Comparison of ENCODE assay signal across 20 cellular contexts in genomic region chr9:129418451-129418850, GRCh38.
DNase-seq lines count a peak whose midpoint lies in the region; ATAC-seq and TF ChIP-seq lines count a peak whose summit lies in the region.
"Had no signal": no experiment of that assay in that cellular context is flagged by ENCODE, and none has a peak within 500 bp of the region (broad histone marks: within the 10 kb centered on the region; RNA-seq: fewer than 3 reads in every experiment).

No MANE protein-coding gene starts in this region.

- peak overlapping the region; percentile 17; the same call in 1 of the 2 replicates for H3K4me2 ChIP-seq in BLaER1
- H3K4me2 ChIP-seq in neuronal stem cell (ENCODE audit: insufficient read depth, low read length, poor library complexity, severe bottlenecking): no peak overlapping the region

- H2AFZ ChIP-seq in neuronal stem cell (ENCODE audit: low read length): no peak overlapping the region
- H2AFZ ChIP-seq: GM23248 had no signal

- H3K27me3 ChIP-seq in BLaER1 (no peaks in the 10 kb centered on the region), Panc1 (ENCODE audit: control insufficient read depth, insufficient read depth, low read length) (no peaks in the 10 kb centered on the region), WERI-Rb-1 (ENCODE audit: insufficient read depth, low read depth, severe bottlenecking) (no peaks in the 10 kb centered on the region), neuronal stem cell (ENCODE audit: control insufficient read depth in 3 of 3, insufficient read depth in 3 of 3, low read depth in 1 of 3, low read length in 3 of 3) (no peaks in the 10 kb centered on the region)
- H3K27me3 ChIP-seq: BE2C had no signal

- H2BK5ac ChIP-seq in neuronal stem cell (ENCODE audit: low read length): no peak overlapping the region

- CTCF ChIA-PET in Panc1 (lab: Charles Lee): interaction anchor here (0.6 kb wide), 1 partner anchor 41 kb away, joined by 4 read pairs; no protein-coding TSS in a partner anchor

- POLR2A ChIA-PET in Panc1 (lab: Charles Lee): no interaction called here

- no CpG with 5 or more reads among the region's 4 CpGs for WGBS in neuronal stem cell (ENCODE audit: extremely low coverage in 2 of 2, insufficient read length in 2 of 2, insufficient replicate concordance in 1 of 2), 2 donors
- WGBS in lower leg skin, 2 donors: 77 to 81% methylated on average over 4 of the region's 4 CpGs

- no peaks in the 10 kb centered on the region for H3K79me1 ChIP-seq in neuronal stem cell (ENCODE audit: low read depth, low read length)

- H2AK5ac ChIP-seq in neuronal stem cell (ENCODE audit: low read depth, low read length): peak overlapping the region; percentile 89

- TF ChIP-seq POLR2A in lower leg skin (IDR thresholded peaks at IDR 0.05): no peak

- H3K9me3 ChIP-seq in BLaER1 (no peaks in the 10 kb centered on the region), Panc1 (ENCODE audit: control insufficient read depth, insufficient read depth, low read depth, low read length) (no peaks in the 10 kb centered on the region), WERI-Rb-1 (ENCODE audit: severe bottlenecking) (no peaks in the 10 kb centered on the region), neuronal stem cell (replicated peaks in 1 of 2; ENCODE audit: control insufficient read depth in 2 of 2, insufficient read depth in 1 of 2, low read depth in 1 of 2, low read length in 2 of 2) (peaks cover 0 to 2% of the 10 kb centered on the region in 2 donors)
- H3K9me3 ChIP-seq: BE2C, Caco-2 had no signal

- no peaks in the 10 kb centered on the region for H4K20me1 ChIP-seq in BLaER1

- no peak overlapping the region for H3K4me3 ChIP-seq in BLaER1
- no peak overlapping the region for H3K4me3 ChIP-seq in Panc1 (ENCODE audit: low read depth in 2 of 2, low read length in 2 of 2)
- no peak overlapping the region for H3K4me3 ChIP-seq in WERI-Rb-1 (ENCODE audit: low read depth, low read length)
- H3K4me3 ChIP-seq in neuronal stem cell (ENCODE audit: low read length in 2 of 2): no peak overlapping the region
- no peak overlapping the region for H3K4me3 ChIP-seq in coronary artery
- no peak overlapping the region for H3K4me3 ChIP-seq in lower leg skin (ENCODE audit: low read depth, poor library complexity, severe bottlenecking)
- H3K4me3 ChIP-seq: GM23248 had no signal

- peaks cover 86% of the 10 kb centered on the region for H3K4me1 ChIP-seq in BLaER1
- peaks cover 34% of the 10 kb centered on the region for H3K4me1 ChIP-seq in Panc1 (ENCODE audit: control insufficient read depth, insufficient read depth, low read length)
- peaks cover 33 to 44% of the 10 kb centered on the region in 2 donors for H3K4me1 ChIP-seq in neuronal stem cell (ENCODE audit: control insufficient read depth in 2 of 2, insufficient read depth in 1 of 2, low read depth in 1 of 2, low read length in 2 of 2)

- no peak overlapping the region for H4K8ac ChIP-seq in neuronal stem cell (ENCODE audit: low read depth, low read length)

- DNase-seq in Panc1 (ENCODE audit: low read depth, low spot score): no peak
- DNase-seq in WERI-Rb-1: no peak
- no peak for DNase-seq in neuronal stem cell (ENCODE audit: low spot score)
- DNase-seq in coronary artery (ENCODE audit: low spot score): no peak
- no peak for DNase-seq in C1 segment of cervical spinal cord (lab: John Stamatoyannopoulos, UW)
- no peak for DNase-seq in lower leg skin (ENCODE audit: low spot score in 2 of 2)
- DNase-seq: ACHN; AML-193; BE2C; Caco-2; CD4-positive, CD25-positive, alpha-beta regulatory T cell; DMS153; DND-41; GM23248; H9 had no signal

- H3K27ac ChIP-seq in BLaER1: no peak overlapping the region
- peak overlapping the region; percentile 82; the same call in 1 of the 2 replicates for H3K27ac ChIP-seq in Panc1 (ENCODE audit: low read length)
- H3K27ac ChIP-seq in WERI-Rb-1: peak overlapping the region; percentile 99
- H3K27ac ChIP-seq in neuronal stem cell (replicated peaks; ENCODE audit: low read length): no peak overlapping the region
- no peak overlapping the region for H3K27ac ChIP-seq in coronary artery
- H3K27ac ChIP-seq: C4-2B, GM23248 had no signal

- H3K14ac ChIP-seq in neuronal stem cell (ENCODE audit: low read length): no peak overlapping the region

- no peak overlapping the region for H4K91ac ChIP-seq in neuronal stem cell (ENCODE audit: low read depth, low read length, poor library complexity)

- no peak overlapping the region for H2BK120ac ChIP-seq in neuronal stem cell (ENCODE audit: low read depth, low read length)

- H2BK12ac ChIP-seq in neuronal stem cell (ENCODE audit: low read length): no peak overlapping the region

- in situ Hi-C loops in Panc1 (cut with HindIII; ENCODE audit: low pct_unique_long_range_greater_than_20kb, low sequenced_read_pairs): no loop called here

- no peak overlapping the region for H3K23ac ChIP-seq in neuronal stem cell (ENCODE audit: low read depth, low read length, poor library complexity)

- H3K18ac ChIP-seq in neuronal stem cell (ENCODE audit: low read length): peak overlapping the region; percentile 72

- BruUV-seq in Panc1 (replicated peaks; lab: Mats Ljungman, UMichigan): no TSS peak

- peak overlapping the region; percentile 93 for H2BK15ac ChIP-seq in neuronal stem cell (ENCODE audit: low read length)

- no peaks in the 10 kb centered on the region for H3K36me3 ChIP-seq in BLaER1
- no peaks in the 10 kb centered on the region for H3K36me3 ChIP-seq in Panc1 (ENCODE audit: control insufficient read depth, insufficient read depth, low read length)
- no peaks in the 10 kb centered on the region for H3K36me3 ChIP-seq in WERI-Rb-1
- H3K36me3 ChIP-seq in neuronal stem cell (replicated peaks in 1 of 2; ENCODE audit: control insufficient read depth in 2 of 2, insufficient read depth in 2 of 2, low read length in 2 of 2): no peaks in the 10 kb centered on the region
- H3K36me3 ChIP-seq: BE2C had no signal

- no peak overlapping the region for H3K4ac ChIP-seq in neuronal stem cell (ENCODE audit: low read length)

- ATAC-seq in Panc1: no peak
- no peak for ATAC-seq in GM21619 (IDR thresholded peaks at IDR 0.05; ENCODE audit: unreplicated experiment)
- ATAC-seq: CD8-positive, alpha-beta T cell; HCT116 had no signal

- TF ChIP-seq CTCF in Panc1 (IDR thresholded peaks at IDR 0.05) (no peak), WERI-Rb-1 (IDR thresholded peaks at IDR 0.05; ENCODE audit: low read depth, low read length) (no peak), coronary artery (IDR thresholded peaks at IDR 0.05) (no peak), lower leg skin (IDR thresholded peaks at IDR 0.05) (no peak)

- intact Hi-C loops in Panc1 (cut with micrococcal nuclease; ENCODE audit: unreplicated experiment) (loop anchor here (10.0 kb wide), 1 partner anchor 66 kb away; no protein-coding TSS in a partner anchor), lower leg skin (cut with DNase I; ENCODE audit: low total_unique reads) (no loop called here)

- no peak overlapping the region for H3K9ac ChIP-seq in BLaER1
- H3K9ac ChIP-seq in neuronal stem cell (ENCODE audit: low read depth, low read length, poor library complexity): no peak overlapping the region
- H3K9ac ChIP-seq: GM23248 had no signal

Comparison
In these comparisons a context has a peak if more than half of its experiments do, and no peak if none do; other contexts are left out.
1. H3K27ac ChIP-seq: peak in Panc1 (single experiment) and WERI-Rb-1 (single experiment); none in BLaER1 (single experiment), neuronal stem cell (single experiment) and coronary artery (0 of 2).